1 cellular context compared by ENCODE assay signal in the genomic region with DNA sequence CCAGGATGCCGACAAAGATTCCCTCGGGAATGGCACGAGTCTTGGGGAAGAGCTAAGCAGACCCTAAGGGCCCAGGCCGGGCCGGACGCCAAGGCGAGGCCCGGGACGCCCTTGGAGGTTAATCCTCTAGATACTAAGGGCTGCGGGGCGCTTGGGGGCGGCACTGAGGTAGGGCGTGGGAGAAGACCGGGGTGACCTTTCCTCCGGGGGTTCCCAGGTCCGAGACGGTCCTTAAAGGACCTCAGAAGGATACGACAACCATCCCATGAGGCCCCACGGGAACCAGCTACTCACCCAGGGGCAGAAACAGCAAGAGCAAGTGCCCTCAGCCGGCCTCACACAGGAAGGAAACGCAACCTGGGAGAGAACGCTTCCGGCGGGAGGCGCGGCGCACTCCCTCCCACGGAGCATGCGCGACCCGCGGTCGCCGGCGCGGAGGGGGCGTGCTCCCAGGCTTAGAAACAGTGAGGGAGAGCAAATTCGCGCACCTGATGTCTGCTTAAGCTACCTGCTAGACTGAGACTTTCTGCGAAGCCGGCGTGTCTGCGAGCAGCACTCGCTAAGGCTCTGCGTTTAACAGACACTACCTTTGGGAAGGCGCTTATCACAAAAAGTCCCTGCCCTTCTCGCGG.
TF ChIP-seq lines count a peak whose summit lies in the region.

A gene with protein sequence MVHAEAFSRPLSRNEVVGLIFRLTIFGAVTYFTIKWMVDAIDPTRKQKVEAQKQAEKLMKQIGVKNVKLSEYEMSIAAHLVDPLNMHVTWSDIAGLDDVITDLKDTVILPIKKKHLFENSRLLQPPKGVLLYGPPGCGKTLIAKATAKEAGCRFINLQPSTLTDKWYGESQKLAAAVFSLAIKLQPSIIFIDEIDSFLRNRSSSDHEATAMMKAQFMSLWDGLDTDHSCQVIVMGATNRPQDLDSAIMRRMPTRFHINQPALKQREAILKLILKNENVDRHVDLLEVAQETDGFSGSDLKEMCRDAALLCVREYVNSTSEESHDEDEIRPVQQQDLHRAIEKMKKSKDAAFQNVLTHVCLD (minus strand): TSS at position 354 of the 632 bp plus-strand sequence. CDS start 3,627 bp downstream, outside the sequence.

TF ChIP-seq in HepG2, 621 proteins besides CTCF, POLR2A, EP300 and RAD21 (continued from another document):
- TF ChIP-seq, protein P1, sequence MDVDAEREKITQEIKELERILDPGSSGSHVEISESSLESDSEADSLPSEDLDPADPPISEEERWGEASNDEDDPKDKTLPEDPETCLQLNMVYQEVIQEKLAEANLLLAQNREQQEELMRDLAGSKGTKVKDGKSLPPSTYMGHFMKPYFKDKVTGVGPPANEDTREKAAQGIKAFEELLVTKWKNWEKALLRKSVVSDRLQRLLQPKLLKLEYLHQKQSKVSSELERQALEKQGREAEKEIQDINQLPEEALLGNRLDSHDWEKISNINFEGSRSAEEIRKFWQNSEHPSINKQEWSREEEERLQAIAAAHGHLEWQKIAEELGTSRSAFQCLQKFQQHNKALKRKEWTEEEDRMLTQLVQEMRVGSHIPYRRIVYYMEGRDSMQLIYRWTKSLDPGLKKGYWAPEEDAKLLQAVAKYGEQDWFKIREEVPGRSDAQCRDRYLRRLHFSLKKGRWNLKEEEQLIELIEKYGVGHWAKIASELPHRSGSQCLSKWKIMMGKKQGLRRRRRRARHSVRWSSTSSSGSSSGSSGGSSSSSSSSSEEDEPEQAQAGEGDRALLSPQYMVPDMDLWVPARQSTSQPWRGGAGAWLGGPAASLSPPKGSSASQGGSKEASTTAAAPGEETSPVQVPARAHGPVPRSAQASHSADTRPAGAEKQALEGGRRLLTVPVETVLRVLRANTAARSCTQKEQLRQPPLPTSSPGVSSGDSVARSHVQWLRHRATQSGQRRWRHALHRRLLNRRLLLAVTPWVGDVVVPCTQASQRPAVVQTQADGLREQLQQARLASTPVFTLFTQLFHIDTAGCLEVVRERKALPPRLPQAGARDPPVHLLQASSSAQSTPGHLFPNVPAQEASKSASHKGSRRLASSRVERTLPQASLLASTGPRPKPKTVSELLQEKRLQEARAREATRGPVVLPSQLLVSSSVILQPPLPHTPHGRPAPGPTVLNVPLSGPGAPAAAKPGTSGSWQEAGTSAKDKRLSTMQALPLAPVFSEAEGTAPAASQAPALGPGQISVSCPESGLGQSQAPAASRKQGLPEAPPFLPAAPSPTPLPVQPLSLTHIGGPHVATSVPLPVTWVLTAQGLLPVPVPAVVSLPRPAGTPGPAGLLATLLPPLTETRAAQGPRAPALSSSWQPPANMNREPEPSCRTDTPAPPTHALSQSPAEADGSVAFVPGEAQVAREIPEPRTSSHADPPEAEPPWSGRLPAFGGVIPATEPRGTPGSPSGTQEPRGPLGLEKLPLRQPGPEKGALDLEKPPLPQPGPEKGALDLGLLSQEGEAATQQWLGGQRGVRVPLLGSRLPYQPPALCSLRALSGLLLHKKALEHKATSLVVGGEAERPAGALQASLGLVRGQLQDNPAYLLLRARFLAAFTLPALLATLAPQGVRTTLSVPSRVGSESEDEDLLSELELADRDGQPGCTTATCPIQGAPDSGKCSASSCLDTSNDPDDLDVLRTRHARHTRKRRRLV (CRISPR knock-in tag; IDR thresholded peaks at IDR 0.05) = no peak; the same call in 1 of the 2 replicates
- peak; percentile 31 for TF ChIP-seq XRCC5 (optimal IDR thresholded peaks at IDR 0.05; ENCODE audit: low read length)
